In the genomic region with DNA sequence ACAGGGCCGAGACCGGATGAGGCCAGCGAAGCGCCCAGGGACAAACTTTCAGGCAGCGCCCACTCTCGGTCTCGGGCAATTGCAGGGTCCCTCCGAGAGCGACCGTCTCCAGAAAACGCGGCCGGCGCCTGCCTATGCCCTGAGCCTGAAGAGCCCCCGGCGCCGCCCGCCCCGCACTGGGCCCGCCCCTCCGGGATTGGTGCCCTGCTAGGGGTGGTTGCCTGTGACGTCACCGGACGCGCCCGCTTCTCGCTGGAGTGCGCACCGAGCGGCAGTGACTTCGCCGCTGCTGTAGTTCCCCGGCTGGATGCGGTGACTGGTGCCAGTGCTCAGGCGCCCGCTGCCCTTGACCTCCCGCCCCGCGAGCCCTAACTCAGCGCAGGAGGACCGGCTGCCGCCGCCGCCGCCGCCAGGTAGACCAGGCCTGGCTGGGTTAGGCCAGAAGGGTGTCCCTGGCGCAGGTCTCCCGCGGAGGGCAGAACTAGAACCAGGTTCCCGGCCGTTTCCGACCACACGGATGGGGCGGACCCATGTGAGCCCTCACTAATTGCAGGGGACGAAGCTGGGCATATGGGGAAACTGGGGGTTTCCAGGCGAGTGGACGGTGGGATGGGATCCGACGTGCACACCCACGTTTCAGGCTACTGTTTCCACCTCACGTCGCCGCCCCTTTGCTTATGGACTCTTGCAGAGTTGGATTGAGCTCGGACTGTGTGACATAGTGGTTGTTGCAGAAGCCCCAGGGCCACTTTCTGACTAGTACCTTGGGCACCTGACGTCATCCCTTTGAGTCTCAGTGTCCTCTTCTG, we compare ENCODE assay signal across 8 cellular contexts. TPM values are rescaled to one million over a fixed set of nuclear protein-coding genes. Genes with fewer than 3 reads are reported as not detected.
DNase-seq lines count a peak whose midpoint lies in the region; ATAC-seq and TF ChIP-seq lines count a peak whose summit lies in the region.
"Not testable (repeated sequence)": the region's sequence is repeated elsewhere in the genome, so short reads cannot be mapped to it uniquely, and the experiment has no call there.

No MANE protein-coding gene starts in this region.

- DNase-seq in NB4 (ENCODE audit: low read depth) (peak; percentile 95), activated T-cell treated with anti-CD3 and anti-CD28 coated beads for 1 hour (ENCODE audit: low read depth) (peak; percentile 96), left kidney (ENCODE audit: low read depth, low spot score) (peak; percentile 97), spleen (peak; percentile 100), aorta (peak; percentile 98 to 99)
- DNase-seq in effector memory CD4-positive, alpha-beta T cell = peak; percentile 92 to 96 (median 93)

- TF ChIP-seq POLR2A in NB4 (IDR thresholded peaks at IDR 0.05; ENCODE audit: extremely low read depth, insufficient read length); spleen (IDR thresholded peaks at IDR 0.05): not testable (repeated sequence)

- peak overlapping the region; percentile 45 for H3K27ac ChIP-seq in effector memory CD4-positive, alpha-beta T cell (ENCODE audit: insufficient read depth, low read length, poor library complexity, severe bottlenecking)
- H3K27ac ChIP-seq in spleen = peak overlapping the region in 7 of 8 donors; percentile 36 to 82 (median 77)
- H3K27ac ChIP-seq in aorta (ENCODE audit: low read depth in 1 of 2, low read length in 2 of 2) = peak overlapping the region in 1 of 2 donors; percentile 76

- not testable (repeated sequence) for H3K27me3 ChIP-seq in effector memory CD4-positive, alpha-beta T cell (replicated peaks; ENCODE audit: control insufficient read depth, insufficient read depth, low read length, poor library complexity, severe bottlenecking); spleen (replicated peaks in 1 of 7); aorta (ENCODE audit: control insufficient read depth in 1 of 2, insufficient read depth in 2 of 2, low read length in 1 of 2)

- H3K4me1 ChIP-seq in effector memory CD4-positive, alpha-beta T cell (ENCODE audit: control insufficient read depth, insufficient read depth, low read length, poor library complexity, severe bottlenecking); aorta (ENCODE audit: control insufficient read depth in 1 of 2, insufficient read depth in 2 of 2, low read length in 2 of 2): not testable (repeated sequence)
- peaks cover 0 to 16% (median 7%) of the 10 kb centered on the region in 6 donors for H3K4me1 ChIP-seq in spleen

- TF ChIP-seq CTCF in NB4 (IDR thresholded peaks at IDR 0.05; ENCODE audit: low read depth, low read length); spleen (IDR thresholded peaks at IDR 0.05 in 8 of 11, conservative IDR thresholded peaks at IDR 0.05 in 3 of 11): not testable (repeated sequence)

- not testable (repeated sequence) for H3K9me3 ChIP-seq in effector memory CD4-positive, alpha-beta T cell (ENCODE audit: control insufficient read depth, low read length); spleen; aorta (ENCODE audit: control insufficient read depth, low read length)

- H3K4me3 ChIP-seq in NB4 (ENCODE audit: low read depth, low read length) = peak overlapping the region; percentile 57
- H3K4me3 ChIP-seq in effector memory CD4-positive, alpha-beta T cell (ENCODE audit: insufficient read depth, low read depth, low read length, poor library complexity, severe bottlenecking) = peak overlapping the region; percentile 25
- H3K4me3 ChIP-seq in spleen = peak overlapping the region; percentile 35 to 68 (median 44)
- peak overlapping the region; percentile 20 to 28 for H3K4me3 ChIP-seq in aorta (ENCODE audit: low read length in 2 of 2)

- ATAC-seq in GM18519 (IDR thresholded peaks at IDR 0.05; ENCODE audit: low FRiP score, unreplicated experiment) = peak; percentile 90
- peak; percentile 99 for ATAC-seq in HG02798 (IDR thresholded peaks at IDR 0.05; ENCODE audit: poor library complexity, unreplicated experiment)
- ATAC-seq in aorta (ENCODE audit: low FRiP score) = peak; percentile 99

- WGBS in spleen, 5 donors = 0 to 2% (median 0%) methylated on average over 26 to 34 of the region's 65 CpGs; no CpG with 5 or more reads in 2 of the 5 donors
- WGBS in aorta, 2 donors = 0% methylated on average over 25 to 34 of the region's 65 CpGs

- H3K36me3 ChIP-seq in effector memory CD4-positive, alpha-beta T cell (ENCODE audit: control insufficient read depth, insufficient read depth, low read length); spleen; aorta (ENCODE audit: control insufficient read depth in 1 of 2, insufficient read depth in 2 of 2, low read length in 1 of 2): not testable (repeated sequence)

- intact Hi-C loops in spleen (cut with DNase I; ENCODE audit: low total_unique reads); aorta (cut with DNase I): not testable (repeated sequence)

RNA-seq across cellular contexts. Expression of a gene that starts 18.9 kb away (rescaled TPM):
- 100 to 1,000 TPM in 1 of 7 donors, 10 to 100 TPM in 6; 43.2 to 106 (median 65.8) TPM for total RNA-seq in spleen
- 1 to 10 TPM in 2 of 3 donors, under 1 TPM in 1; 0.80 to 3.5 (median 1.3) TPM for polyA plus RNA-seq in spleen
- 10 to 100 TPM; 52.7 to 81.1 TPM for total RNA-seq in aorta
- 1 to 10 TPM; 1.4 to 4.4 TPM for polyA plus RNA-seq in aorta

RNA-seq across cellular contexts. Expression of a gene that starts 24.2 kb away (rescaled TPM):
- total RNA-seq in spleen (10 to 100 TPM in 2 of 7 donors, 1 to 10 TPM in 5; 3.7 to 12.5 (median 8.8) TPM), aorta (10 to 100 TPM in 1 of 2 donors, 1 to 10 TPM in 1; 4.8 to 16.2 TPM)
- polyA plus RNA-seq in spleen (1 to 10 TPM; 3.9 to 5.0 (median 4.7) TPM), aorta (1 to 10 TPM in 1 of 2 donors, under 1 TPM in 1; 0.38 to 3.5 TPM)
